In genomic region chr7:1320616-1321289, GRCh38 we compare ENCODE assay signal across 15 cellular contexts.
"Had no signal": no experiment of that assay in that cellular context is flagged by ENCODE, and none has a peak within 500 bp of the region (broad histone marks: within the 10 kb centered on the region; RNA-seq: fewer than 3 reads in every experiment).

No MANE protein-coding gene starts in this region.

- H3K4me3 Mint-ChIP-seq: activated T-cell treated with anti-CD3 and anti-CD28 coated beads, Interleukin-2, amount 50 U/mL, for 72 hours; dendritic cell treated with granulocyte-macrophage colony-stimulating factor and Interleukin-4, amounts not matched to agents 40 ng/mL and 50 ng/mL, for 4 days; effector memory CD8-positive, alpha-beta T cell had no signal

- H3K4me1 ChIP-seq: left lung, psoas muscle, upper lobe of left lung had no signal

- H3K36me3 ChIP-seq: left lung, thoracic aorta, upper lobe of left lung had no signal

- H3K27ac Mint-ChIP-seq: activated T-cell treated with anti-CD3 and anti-CD28 coated beads, Interleukin-2, amount 50 U/mL, for 72 hours; dendritic cell treated with granulocyte-macrophage colony-stimulating factor and Interleukin-4, amounts not matched to agents 40 ng/mL and 50 ng/mL, for 4 days; effector memory CD8-positive, alpha-beta T cell had no signal

- H3K27ac ChIP-seq: left lung, psoas muscle, thoracic aorta, upper lobe of left lung had no signal

- ATAC-seq: activated T-cell treated with anti-CD3 and anti-CD28 coated beads, Interleukin-2, amount 50 U/mL, for 72 hours; effector memory CD8-positive, alpha-beta T cell; left lung; psoas muscle had no signal

- DNase-seq: activated CD4-positive, CD25-positive, alpha-beta regulatory T cell treated with anti-CD3 and anti-CD28 coated beads, Interleukin-2, amount 50 U/mL, for 72 hours; activated effector memory CD4-positive, alpha-beta T cell treated with anti-CD3 and anti-CD28 coated beads, Interleukin-2, amount 50 U/mL, for 16 hours; activated naive CD4-positive, alpha-beta T cell treated with anti-CD3 and anti-CD28 coated beads, Interleukin-2, amount 50 U/mL, for 16 hours; activated T-cell treated with anti-CD3 and anti-CD28 coated beads, Interleukin-2, amount 50 U/mL, for 72 hours; effector memory CD8-positive, alpha-beta T cell; foreskin fibroblast; hippocampal formation; mammary epithelial cell; small intestine; stimulated activated CD4-positive, alpha-beta T cell treated with anti-CD3 and anti-CD28 coated beads, Interleukin-4, amount 100 ng/mL, for 1 hour; upper lobe of left lung had no signal

- H3K4me3 ChIP-seq: left lung, psoas muscle, thoracic aorta, upper lobe of left lung had no signal

- H3K9me3 Mint-ChIP-seq: dendritic cell treated with granulocyte-macrophage colony-stimulating factor and Interleukin-4, amounts not matched to agents 40 ng/mL and 50 ng/mL, for 4 days; effector memory CD8-positive, alpha-beta T cell had no signal

- H3K9me3 ChIP-seq: left lung, psoas muscle, thoracic aorta, upper lobe of left lung had no signal
